ENCODE assay signal across 1 cellular context in genomic region chr2:28544405-28544914, GRCh38.
TF ChIP-seq lines count a peak whose summit lies in the region.

No MANE protein-coding gene starts in this region.

TF ChIP-seq in HepG2, 621 proteins besides CTCF, POLR2A, EP300 and RAD21 (continued from another document):
- TF ChIP-seq FUBP1 (CRISPR knock-in tag; IDR thresholded peaks at IDR 0.05; ENCODE audit: borderline replicate concordance) (no peak), ZNF350 (CRISPR knock-in tag; IDR thresholded peaks at IDR 0.05; ENCODE audit: borderline replicate concordance, low read depth) (0 out of 2 replicates have a peak, but pooled peaks have one; percentile 28), ZFP91 (CRISPR knock-in tag; IDR thresholded peaks at IDR 0.05; ENCODE audit: borderline replicate concordance) (peak; percentile 65), AFF4 (CRISPR knock-in tag; IDR thresholded peaks at IDR 0.05) (0 out of 2 replicates have a peak, but pooled peaks have one; percentile 23), HMGXB3 (CRISPR knock-in tag; IDR thresholded peaks at IDR 0.05; ENCODE audit: borderline replicate concordance) (no peak), HNF4G (IDR thresholded peaks at IDR 0.05; ENCODE audit: borderline replicate concordance, low read depth, low read length) (peak; percentile 8; the same call in 1 of the 2 replicates), HNF4G (CRISPR knock-in tag; IDR thresholded peaks at IDR 0.05; ENCODE audit: borderline replicate concordance, low read depth) (0 out of 2 replicates have a peak, but pooled peaks have one; percentile 43), SMC3 (IDR thresholded peaks at IDR 0.05; ENCODE audit: low read length) (peak; percentile 3; the same call in 1 of the 2 replicates), SSRP1 (CRISPR knock-in tag; IDR thresholded peaks at IDR 0.05) (no peak; the same call in 1 of the 2 replicates)
